2 cellular contexts compared by ENCODE assay signal in the genomic region with DNA sequence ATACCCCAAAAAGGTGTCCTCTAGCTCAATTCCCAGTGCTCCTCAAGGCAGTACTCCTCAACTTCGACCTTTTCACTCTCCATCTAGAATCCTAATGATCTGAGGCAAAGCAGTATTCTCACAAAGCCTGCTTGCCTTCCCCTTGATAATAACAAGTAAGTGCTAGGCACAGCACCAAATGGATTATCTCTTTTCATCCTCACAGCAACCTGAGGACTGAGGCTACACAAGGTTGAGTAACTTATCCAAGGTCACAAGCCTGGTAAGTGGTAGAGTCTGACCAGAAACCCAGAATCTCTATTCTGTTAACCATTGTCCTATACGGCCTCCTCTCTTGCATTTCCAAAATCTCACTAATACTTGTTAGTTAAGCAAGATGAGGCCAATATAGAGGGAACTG.
TF ChIP-seq lines count a peak whose summit lies in the region.

No MANE protein-coding gene starts in this region.

TF ChIP-seq in GM12878, 131 proteins besides CTCF, POLR2A, EP300 and RAD21 (continued from another document):
- no peak for TF ChIP-seq NR2C2 (IDR thresholded peaks at IDR 0.05; ENCODE audit: borderline replicate concordance, control insufficient read depth, insufficient read length, low read depth)
- TF ChIP-seq FOS (IDR thresholded peaks at IDR 0.05; ENCODE audit: borderline replicate concordance, extremely low read depth, insufficient read length) = no peak
- no peak for TF ChIP-seq FOXK2 (IDR thresholded peaks at IDR 0.05)
- TF ChIP-seq SRF (IDR thresholded peaks at IDR 0.05; ENCODE audit: low read depth in 2 of 2, low read length in 2 of 2) = no peak
- TF ChIP-seq HDAC6 (IDR thresholded peaks at IDR 0.05; ENCODE audit: unreplicated experiment) = no peak
- no peak for TF ChIP-seq EED (IDR thresholded peaks at IDR 0.05; ENCODE audit: low read depth)
- no peak for TF ChIP-seq BHLHE40 (IDR thresholded peaks at IDR 0.05; ENCODE audit: borderline replicate concordance in 1 of 2, low read depth in 2 of 2, low read length in 1 of 2)

TF ChIP-seq in HEK293T, 16 proteins besides CTCF, POLR2A, EP300 and RAD21 (continued from another document):
- TF ChIP-seq FOXM1 (IDR thresholded peaks at IDR 0.05; ENCODE audit: borderline replicate concordance) (no peak), BHLHE40 (IDR thresholded peaks at IDR 0.05; ENCODE audit: borderline replicate concordance) (no peak), ZNF384 (IDR thresholded peaks at IDR 0.05) (no peak), NFRKB (IDR thresholded peaks at IDR 0.05) (no peak), HDGF (IDR thresholded peaks at IDR 0.05; ENCODE audit: borderline replicate concordance) (no peak), CTBP1 (IDR thresholded peaks at IDR 0.05; ENCODE audit: borderline replicate concordance) (no peak), FOXA1 (IDR thresholded peaks at IDR 0.05) (no peak)
